26 cellular contexts compared by ENCODE assay signal in the genomic region with DNA sequence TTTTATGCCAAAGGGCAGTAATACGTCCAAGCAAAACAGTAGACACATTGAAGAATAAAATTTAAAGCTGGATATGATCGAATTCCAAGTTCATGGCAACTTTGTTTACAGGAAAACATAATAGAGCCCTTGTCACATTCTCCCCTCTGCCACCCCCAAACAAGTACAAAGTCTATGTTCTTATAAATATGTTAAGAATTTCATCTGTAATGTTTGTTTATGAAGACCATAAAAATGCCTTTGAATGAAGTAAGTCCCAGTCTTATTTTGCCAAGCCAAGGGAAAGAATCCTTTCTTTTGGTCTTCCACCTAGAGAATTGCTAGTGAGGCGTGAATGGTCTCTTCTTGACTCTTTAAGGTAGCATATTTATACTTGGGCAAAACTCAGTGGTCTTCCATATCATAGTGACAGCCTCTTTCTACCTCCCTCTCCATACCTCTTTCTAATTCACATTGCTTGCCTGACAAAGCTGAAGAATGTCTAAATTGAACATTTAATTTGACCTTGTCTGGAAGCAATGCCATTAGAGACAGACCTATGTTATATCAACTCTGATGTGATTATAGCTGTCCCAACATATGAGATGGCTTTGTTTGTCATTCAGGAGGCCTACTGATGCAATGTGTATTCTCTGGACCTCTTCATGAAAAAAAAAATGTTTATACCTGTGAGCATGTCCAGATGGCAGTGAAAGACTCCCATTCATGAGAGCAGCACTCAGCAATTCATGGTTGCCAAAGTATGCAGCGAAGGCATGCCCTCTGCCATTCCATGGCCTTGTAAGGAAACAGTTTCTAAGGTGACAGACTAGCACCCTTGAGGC.
DNase-seq lines count a peak whose midpoint lies in the region; ATAC-seq and TF ChIP-seq lines count a peak whose summit lies in the region.
"Had no signal": no experiment of that assay in that cellular context is flagged by ENCODE, and none has a peak within 500 bp of the region (broad histone marks: within the 10 kb centered on the region; RNA-seq: fewer than 3 reads in every experiment).

No MANE protein-coding gene starts in this region.

- WGBS in endodermal cell (ENCODE audit: insufficient coverage in 1 of 2, insufficient read length in 1 of 2), 2 experiments: 89 to 93% methylated on average over 2 to 4 of the region's 4 CpGs

- H3K27ac Mint-ChIP-seq in Caco-2 (ENCODE audit: unreplicated experiment) (peak overlapping the region; percentile 69), endodermal cell (no peak overlapping the region), neural progenitor cell (peak overlapping the region; percentile 34), nephron progenitor cell (no peak overlapping the region)
- H3K27ac Mint-ChIP-seq: activated naive CD8-positive, alpha-beta T cell; CD14-positive monocyte had no signal

- H3K4me2 ChIP-seq in neural progenitor cell: no peak overlapping the region

- H3K4me1 Mint-ChIP-seq in Caco-2 (ENCODE audit: low read depth, unreplicated experiment) (peaks cover 29% of the 10 kb centered on the region), endodermal cell (peaks cover 11% of the 10 kb centered on the region), neural progenitor cell (peaks cover 31% of the 10 kb centered on the region), nephron progenitor cell (peaks cover 9% of the 10 kb centered on the region)
- H3K4me1 Mint-ChIP-seq: CD14-positive monocyte had no signal

- no peak overlapping the region for H3K4me3 ChIP-seq in Caco-2 (ENCODE audit: low read depth, low read length)
- no peak overlapping the region for H3K4me3 ChIP-seq in endodermal cell (ENCODE audit: low read length)
- no peak overlapping the region for H3K4me3 ChIP-seq in neural progenitor cell
- H3K4me3 ChIP-seq: gastroesophageal sphincter, suprapubic skin had no signal

- CTCF ChIA-PET in Caco-2 (lab: Charles Lee): no interaction called here

- H3K9me3 Mint-ChIP-seq in Caco-2 (ENCODE audit: unreplicated experiment) (no peaks in the 10 kb centered on the region), endodermal cell (no peaks in the 10 kb centered on the region), neural progenitor cell (no peaks in the 10 kb centered on the region), nephron progenitor cell (no peaks in the 10 kb centered on the region)

- H3K36me3 ChIP-seq in Caco-2 (ENCODE audit: control insufficient read depth, insufficient read depth, low read length) (no peaks in the 10 kb centered on the region), endodermal cell (ENCODE audit: control insufficient read depth, insufficient read depth, low read length) (no peaks in the 10 kb centered on the region), neural progenitor cell (no peaks in the 10 kb centered on the region)
- H3K36me3 ChIP-seq: gastroesophageal sphincter, suprapubic skin had no signal

- H3K27me3 ChIP-seq in Caco-2 (replicated peaks; ENCODE audit: control insufficient read depth, insufficient read depth, low read length) (no peaks in the 10 kb centered on the region), endodermal cell (ENCODE audit: control insufficient read depth, insufficient read depth, low read length, poor library complexity, severe bottlenecking) (no peaks in the 10 kb centered on the region), neural progenitor cell (no peaks in the 10 kb centered on the region)
- H3K27me3 ChIP-seq: gastroesophageal sphincter, suprapubic skin had no signal

- H3K4me1 ChIP-seq in Caco-2 (peaks cover 30% of the 10 kb centered on the region), endodermal cell (ENCODE audit: control insufficient read depth, insufficient read depth, low read length) (no peaks in the 10 kb centered on the region), neural progenitor cell (peaks cover 18% of the 10 kb centered on the region)
- H3K4me1 ChIP-seq: suprapubic skin had no signal

- H3K36me3 Mint-ChIP-seq in Caco-2 (ENCODE audit: insufficient read depth, unreplicated experiment) (no peaks in the 10 kb centered on the region), endodermal cell (ENCODE audit: low read depth) (no peaks in the 10 kb centered on the region), neural progenitor cell (no peaks in the 10 kb centered on the region), nephron progenitor cell (ENCODE audit: low read depth) (no peaks in the 10 kb centered on the region)
- H3K36me3 Mint-ChIP-seq: activated naive CD8-positive, alpha-beta T cell; CD14-positive monocyte had no signal

- intact Hi-C loops in Caco-2 (cut with micrococcal nuclease; ENCODE audit: unreplicated experiment): loop anchor here (1.0 to 2.0 kb wide), 3 partner anchors 45 to 70 kb away; partner anchors contain the start of gene CCN2

- POLR2A ChIA-PET in Caco-2 (lab: Charles Lee): no interaction called here

- no peaks in the 10 kb centered on the region for H3K27me3 Mint-ChIP-seq in Caco-2 (ENCODE audit: insufficient read depth, unreplicated experiment)
- no peaks in the 10 kb centered on the region for H3K27me3 Mint-ChIP-seq in endodermal cell (ENCODE audit: insufficient read depth)
- no peaks in the 10 kb centered on the region for H3K27me3 Mint-ChIP-seq in neural progenitor cell (ENCODE audit: insufficient read depth, low read depth)
- H3K27me3 Mint-ChIP-seq in nephron progenitor cell (ENCODE audit: low read depth, poor library complexity): no peaks in the 10 kb centered on the region

- TSS peak; percentile 84 for BruUV-seq in Caco-2 (replicated peaks; lab: Mats Ljungman, UMichigan)

- H3K9me3 ChIP-seq in Caco-2: 0 out of 2 replicates have a peak, but pooled peaks cover 5% of the 10 kb centered on the region
- no peaks in the 10 kb centered on the region for H3K9me3 ChIP-seq in endodermal cell (ENCODE audit: control insufficient read depth, low read length)
- H3K9me3 ChIP-seq in neural progenitor cell (ENCODE audit: low read depth): no peaks in the 10 kb centered on the region
- H3K9me3 ChIP-seq: gastroesophageal sphincter, suprapubic skin had no signal

- no peak overlapping the region for H2AFZ ChIP-seq in neural progenitor cell (replicated peaks)

- H3K27ac ChIP-seq in endodermal cell (ENCODE audit: low read depth, low read length) (peak overlapping the region; percentile 42), neural progenitor cell (no peak overlapping the region)
- H3K27ac ChIP-seq: RWPE1 had no signal

- no peak for TF ChIP-seq CTCF in Caco-2 (IDR thresholded peaks at IDR 0.05; ENCODE audit: insufficient read depth in 1 of 2, low read depth in 1 of 2, low read length in 1 of 2, severe bottlenecking in 1 of 2, unreplicated experiment in 1 of 2)
- TF ChIP-seq CTCF in endodermal cell (conservative IDR thresholded peaks at IDR 0.05): no peak
- no peak for TF ChIP-seq CTCF in neural progenitor cell (IDR thresholded peaks at IDR 0.05)
- TF ChIP-seq CTCF in nephron progenitor cell (IDR thresholded peaks at IDR 0.05): no peak

- no peaks in the 10 kb centered on the region for H4K20me1 ChIP-seq in neural progenitor cell (ENCODE audit: low read depth)

- DNase-seq in Caco-2: peak; percentile 33 to 36
- DNase-seq in M059J (ENCODE audit: low read depth): peak; percentile 20
- peak; percentile 53 for DNase-seq in endodermal cell
- no peak for DNase-seq in neural progenitor cell (ENCODE audit: low spot score)
- DNase-seq in cerebellum (ENCODE audit: low spot score): no peak
- DNase-seq in nephron progenitor cell: no peak
- DNase-seq in activated CD4-positive, alpha-beta T cell treated with anti-CD3 and anti-CD28 coated beads, Interleukin-2, amount 50 U/mL, for 4 hours: no peak
- DNase-seq: activated CD4-positive, alpha-beta T cell treated with anti-CD3 and anti-CD28 coated beads for 1 hour; activated CD8-positive, alpha-beta memory T cell treated with anti-CD3 and anti-CD28 coated beads for 24 hours; activated effector memory CD4-positive, alpha-beta T cell treated with Interleukin-2 at 50 U/mL for 16 hours; aorta; central memory CD4-positive, alpha-beta T cell; dermis blood vessel endothelial cell; KG1; NCI-H146; NCI-H2107; NCI-H82; posterior cingulate gyrus; stimulated activated naive CD4-positive, alpha-beta T cell had no signal

- H3K79me2 ChIP-seq in neural progenitor cell (ENCODE audit: low read depth): no peaks in the 10 kb centered on the region

- no peaks in the 10 kb centered on the region for H3F3A ChIP-seq in neural progenitor cell (ENCODE audit: low read depth)

- H3K9ac ChIP-seq in endodermal cell (ENCODE audit: extremely low read depth, low read length, poor library complexity, severe bottlenecking) (no peak overlapping the region), neural progenitor cell (no peak overlapping the region)

- ATAC-seq in HG03469 (IDR thresholded peaks at IDR 0.05; ENCODE audit: unreplicated experiment): no peak
- ATAC-seq: gastroesophageal sphincter, sciatic nerve had no signal

- no peak overlapping the region for H3K4me3 Mint-ChIP-seq in Caco-2 (ENCODE audit: unreplicated experiment)
- H3K4me3 Mint-ChIP-seq in endodermal cell: no peak overlapping the region
- H3K4me3 Mint-ChIP-seq in neural progenitor cell: no peak overlapping the region
- no peak overlapping the region for H3K4me3 Mint-ChIP-seq in nephron progenitor cell
- H3K4me3 Mint-ChIP-seq: activated naive CD8-positive, alpha-beta T cell; CD14-positive monocyte had no signal

Comparison
In these comparisons a context has a peak if more than half of its experiments do, and no peak if none do; other contexts are left out.
1. DNase-seq: peak in Caco-2 (2 of 2), M059J (single experiment) and endodermal cell (single experiment); none in neural progenitor cell (single experiment), cerebellum (single experiment), nephron progenitor cell (single experiment) and activated CD4-positive, alpha-beta T cell treated with anti-CD3 and anti-CD28 coated beads, Interleukin-2, amount 50 U/mL, for 4 hours (0 of 2).
2. H3K27ac Mint-ChIP-seq: peak in Caco-2 (single experiment) and neural progenitor cell (single experiment); none in endodermal cell (single experiment) and nephron progenitor cell (single experiment).